Comparison of ENCODE assay signal across 30 cellular contexts in genomic region chr11:43952401-43953342, GRCh38.
DNase-seq lines count a peak whose midpoint lies in the region; ATAC-seq, FAIRE-seq and TF ChIP-seq lines count a peak whose summit lies in the region.
"Had no signal": no experiment of that assay in that cellular context is flagged by ENCODE, and none has a peak within 500 bp of the region (broad histone marks: within the 10 kb centered on the region; RNA-seq: fewer than 3 reads in every experiment).

No MANE protein-coding gene starts in this region.

- no peak for FAIRE-seq in GM19239 (lab: Jason Lieb, UNC)
- FAIRE-seq: astrocyte, colon, GM18507, islet of Langerhans had no signal

- ATAC-seq in GM21515 (IDR thresholded peaks at IDR 0.05; ENCODE audit: unreplicated experiment) (no peak), HG02763 (IDR thresholded peaks at IDR 0.05; ENCODE audit: unreplicated experiment) (no peak)
- ATAC-seq: activated CD4-positive, CD25-positive, alpha-beta regulatory T cell treated with anti-CD3 and anti-CD28 coated beads, Interleukin-2, amount 50 U/mL, for 24 hours; effector memory CD8-positive, alpha-beta T cell; left lung had no signal

- no peak overlapping the region for H3K4me3 ChIP-seq in coronary artery
- H3K4me3 ChIP-seq: cardiac muscle cell, HAP-1, left lung, ovary, tibial nerve had no signal

- peak; percentile 55 for DNase-seq in DMS53 (lab: John Stamatoyannopoulos, UW)
- DNase-seq in DMS53 treated with DMSO at 0.1 percent for 48 hours (lab: John Stamatoyannopoulos, UW; ENCODE audit: unreplicated experiment): no peak
- DNase-seq in AG08395 (ENCODE audit: low spot score): peak; percentile 24
- DNase-seq in NCI-H2029 (lab: John Stamatoyannopoulos, UW): peak; percentile 31
- peak; percentile 31 for DNase-seq in coronary artery (ENCODE audit: low spot score)
- DNase-seq in GM19239 (ENCODE audit: insufficient read length, low spot score): no peak
- DNase-seq: activated CD4-positive, alpha-beta T cell treated with anti-CD3 and anti-CD28 coated beads, Interleukin-2, amount 50 U/mL, for 48 hours; activated naive CD4-positive, alpha-beta T cell; activated naive CD8-positive, alpha-beta T cell treated with anti-CD3 and anti-CD28 coated beads, Interleukin-2, amount 50 U/mL, for 24 hours; effector memory CD8-positive, alpha-beta T cell; left lung; MM.1S; NCI-H1694; NCI-H82; ovary; stimulated activated CD4-positive, alpha-beta T cell treated with anti-CD3 and anti-CD28 coated beads, Interleukin-15, amount 100 ng/mL, for 24 hours; stimulated activated CD4-positive, alpha-beta T cell treated with anti-CD3 and anti-CD28 coated beads, Interleukin-4, amount 100 ng/mL, for 4 hours had no signal

- no peak for TF ChIP-seq CTCF in coronary artery (IDR thresholded peaks at IDR 0.05)

- H3K27ac ChIP-seq in coronary artery: no peak overlapping the region
- H3K27ac ChIP-seq: 22Rv1, cardiac muscle cell, KMS-11, left lung, ovary, RWPE1, tibial nerve had no signal

Comparison
In these comparisons a context has a peak if more than half of its experiments do, and no peak if none do; other contexts are left out.
1. DNase-seq: peak in DMS53 (single experiment), AG08395 (single experiment), NCI-H2029 (single experiment) and coronary artery (single experiment); none in DMS53 treated with DMSO at 0.1 percent for 48 hours (single experiment) and GM19239 (single experiment).